8 cellular contexts compared by ENCODE assay signal in genomic region chr14:67359775-67360468, GRCh38. TPM values are rescaled to one million over a fixed set of nuclear protein-coding genes. Genes with fewer than 3 reads are reported as not detected.
A peak's percentile ranks its signal among the peaks of the same experiment; 100 is the strongest.
DNase-seq lines count a peak whose midpoint lies in the region; ATAC-seq lines count a peak whose summit lies in the region.

ATP6V1D (minus strand) TSS chr14:67359804; CDS start chr14:67359698, 106 bp downstream.
EIF2S1 (plus strand) TSS chr14:67360328; CDS start chr14:67364768, 4,440 bp downstream.

- POLR2A ChIA-PET in naive thymus-derived CD4-positive, alpha-beta T cell (lab: Charles Lee) = interaction anchor here (0.5 to 1.5 kb wide), 10 partner anchors 8 to 862 kb away, joined by 3 to 9 read pairs (median 4); partner anchors contain the start of genes PIGH, PLEK2, RDH11 and TMEM229B

- peaks cover 24 to 38% of the 10 kb centered on the region in 2 donors for H3K4me1 ChIP-seq in naive thymus-derived CD4-positive, alpha-beta T cell (ENCODE audit: control insufficient read depth in 2 of 2, insufficient read depth in 2 of 2, low read length in 2 of 2)

- peaks cover 0 to 13% (median 6%) of the 10 kb centered on the region in 5 donors for H3K36me3 Mint-ChIP-seq in naive thymus-derived CD4-positive, alpha-beta T cell

- no peaks in the 10 kb centered on the region for H3K27me3 ChIP-seq in naive thymus-derived CD4-positive, alpha-beta T cell (ENCODE audit: control insufficient read depth in 2 of 2, insufficient read depth in 2 of 2, low read length in 2 of 2)

- peak within 1 kb of the TSS; percentile 94 to 99 (median 96) for H3K27ac Mint-ChIP-seq in naive thymus-derived CD4-positive, alpha-beta T cell

- CTCF ChIA-PET in naive thymus-derived CD4-positive, alpha-beta T cell (lab: Charles Lee) = interaction anchor here (0.6 to 1.4 kb wide), 7 partner anchors 8 to 129 kb away, joined by 3 to 6 read pairs (median 3); partner anchors contain the start of gene TMEM229B

- peak within 1 kb of the TSS; percentile 82 for H3K27ac ChIP-seq in naive thymus-derived CD4-positive, alpha-beta T cell (ENCODE audit: low read depth, low read length)

- no peaks in the 10 kb centered on the region for H3K9me3 ChIP-seq in naive thymus-derived CD4-positive, alpha-beta T cell (ENCODE audit: control insufficient read depth in 2 of 3, low read length in 3 of 3)

- ATAC-seq in GM21825 (IDR thresholded peaks at IDR 0.05; ENCODE audit: unreplicated experiment) = peak; percentile 91
- ATAC-seq in naive thymus-derived CD4-positive, alpha-beta T cell = peak; percentile 94

- peaks cover 43 to 95% (median 86%) of the 10 kb centered on the region in 7 donors for H3K4me1 Mint-ChIP-seq in naive thymus-derived CD4-positive, alpha-beta T cell

- H3K4me3 Mint-ChIP-seq in naive thymus-derived CD4-positive, alpha-beta T cell = peak within 1 kb of the TSS; percentile 93 to 99 (median 98)

- H3K36me3 ChIP-seq in naive thymus-derived CD4-positive, alpha-beta T cell (ENCODE audit: control insufficient read depth in 2 of 3, insufficient read depth in 3 of 3, low read length in 3 of 3) = peaks cover 0 to 4% (median 2%) of the 10 kb centered on the region in 3 experiments

- peaks cover 0 to 5% (median 0%) of the 10 kb centered on the region in 5 donors for H3K27me3 Mint-ChIP-seq in naive thymus-derived CD4-positive, alpha-beta T cell

- intact Hi-C loops in naive thymus-derived CD4-positive, alpha-beta T cell (cut with micrococcal nuclease) = loop anchor here (1.0 to 5.0 kb wide), 12 partner anchors 119 to 1948 kb away; partner anchors contain the start of genes GPHN (in 2 of the 2), PALS1 (in 2 of the 2), PIGH (in 2 of the 2) and RDH11 (in 2 of the 2)

- DNase-seq in Daoy (ENCODE audit: low read depth) (peak; percentile 100), Kasumi-1 (lab: John Stamatoyannopoulos, UW) (peak; percentile 98), RPMI7951 (ENCODE audit: low read depth) (peak; percentile 98), fibroblast of gingiva (ENCODE audit: low read depth) (peak; percentile 100)
- DNase-seq in activated T-helper 1 cell treated with anti-CD3 and anti-CD28 coated beads, Interleukin-2, amount 50 U/mL, for 16 hours (ENCODE audit: low read depth in 1 of 2, low spot score in 1 of 2) = peak; percentile 99 to 100
- DNase-seq in naive thymus-derived CD4-positive, alpha-beta T cell = peak; percentile 97 to 100 (median 100)
- DNase-seq in stimulated activated naive CD4-positive, alpha-beta T cell (lab: John Stamatoyannopoulos, UW) = peak; percentile 96 to 99 (median 99)

- H3K9me3 Mint-ChIP-seq in naive thymus-derived CD4-positive, alpha-beta T cell = peaks cover 0 to 2% (median 0%) of the 10 kb centered on the region in 11 donors

- peak within 1 kb of the TSS; percentile 87 for H3K4me3 ChIP-seq in naive thymus-derived CD4-positive, alpha-beta T cell (ENCODE audit: low read length)

RNA-seq across cellular contexts. Expression of gene ATP6V1D, which starts in this region (rescaled TPM):
- total RNA-seq in Daoy (2014; rRNA removed; shearing (Covaris generic)) = 222 and 258 TPM in 2 replicates
- total RNA-seq in RPMI7951 (2014; rRNA removed; shearing (Covaris generic)) = 122 and 130 TPM in 2 replicates
- 10 to 100 TPM; 28.5 to 41.5 (median 33.4) TPM for total RNA-seq in naive thymus-derived CD4-positive, alpha-beta T cell
- polyA plus RNA-seq in naive thymus-derived CD4-positive, alpha-beta T cell = 10 to 100 TPM; 43.3 to 45.6 TPM

RNA-seq across cellular contexts. Expression of gene EIF2S1, which starts in this region (rescaled TPM):
- total RNA-seq in Daoy (2014; rRNA removed; shearing (Covaris generic)) = 654 and 755 TPM in 2 replicates
- total RNA-seq in RPMI7951 (2014; rRNA removed; shearing (Covaris generic)) = 254 and 258 TPM in 2 replicates
- total RNA-seq in naive thymus-derived CD4-positive, alpha-beta T cell = 100 to 1,000 TPM in 1 of 5 experiments, 10 to 100 TPM in 4; 41.4 to 115 (median 49.4) TPM
- polyA plus RNA-seq in naive thymus-derived CD4-positive, alpha-beta T cell = 100 to 1,000 TPM in 1 of 2 donors, 10 to 100 TPM in 1; 65.1 to 112 TPM

Comparison
In these comparisons a context has a peak if more than half of its experiments do, and no peak if none do; other contexts are left out.
1. Peak in every context shown above with its lines: DNase-seq, ATAC-seq, H3K4me3 ChIP-seq and H3K27ac ChIP-seq.